In the genomic region with DNA sequence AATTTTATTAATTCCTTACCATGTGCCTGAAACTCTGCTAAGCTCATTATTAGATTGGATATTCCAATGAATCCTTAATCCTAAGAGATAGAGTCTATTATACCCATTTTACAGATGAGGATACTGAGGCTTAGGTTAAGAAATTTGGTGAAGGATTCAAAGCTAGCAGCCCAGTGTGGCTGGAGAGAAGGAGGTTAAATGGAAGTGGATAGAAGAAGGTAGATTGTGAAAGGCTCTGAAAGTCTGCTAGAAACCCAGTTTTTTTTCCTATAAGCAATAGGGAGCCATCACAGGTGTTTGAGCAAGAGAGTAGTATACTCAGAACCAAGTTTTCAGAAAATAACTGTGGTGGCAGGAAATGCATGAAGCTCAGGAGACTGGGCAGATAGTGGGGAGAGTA, we compare ENCODE assay signal across 2 cellular contexts.
A peak's percentile ranks its signal among the peaks of the same experiment; 100 is the strongest.
TF ChIP-seq lines count a peak whose summit lies in the region.

No MANE protein-coding gene starts in this region.

TF ChIP-seq in HepG2, 621 proteins besides CTCF, POLR2A, EP300 and RAD21:
- TF ChIP-seq ZEB1 (IDR thresholded peaks at IDR 0.05; ENCODE audit: insufficient replicate concordance, low read depth) (no peak), RXRB (CRISPR knock-in tag; IDR thresholded peaks at IDR 0.05; ENCODE audit: borderline replicate concordance) (no peak), ZNF629 (CRISPR knock-in tag; conservative IDR thresholded peaks at IDR 0.05) (peak; percentile 66)

TF ChIP-seq in H1, 55 proteins besides CTCF, POLR2A, EP300 and RAD21:
- no peak for TF ChIP-seq RBBP5 (IDR thresholded peaks at IDR 0.05; ENCODE audit: borderline replicate concordance, low read depth, low read length)
- no peak for TF ChIP-seq JUN (IDR thresholded peaks at IDR 0.05; ENCODE audit: low read depth, low read length)
- TF ChIP-seq KDM1A (IDR thresholded peaks at IDR 0.05; ENCODE audit: borderline replicate concordance, low read length), result peak; percentile 81
